1 cellular context compared by ENCODE assay signal in the genomic region with DNA sequence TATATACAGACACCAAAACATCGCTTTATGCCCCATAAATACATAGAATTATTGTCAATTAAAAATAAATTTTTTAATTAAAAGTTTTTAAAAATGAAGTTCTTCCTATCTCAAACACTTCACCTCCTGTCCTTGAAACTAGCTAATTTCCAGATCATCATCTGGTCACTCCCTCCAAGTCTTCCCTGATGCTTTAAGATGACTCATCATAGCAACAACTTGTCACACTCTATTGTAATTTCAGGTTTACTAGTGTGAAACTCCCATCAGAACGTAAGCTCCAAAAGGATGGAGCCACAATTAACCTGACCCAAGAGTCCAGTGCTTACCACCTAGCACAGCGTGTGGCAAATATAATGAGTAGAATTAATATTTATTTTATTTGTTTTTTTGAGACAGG.
TF ChIP-seq lines count a peak whose summit lies in the region.

No MANE protein-coding gene starts in this region.

TF ChIP-seq in K562, 482 proteins besides CTCF, POLR2A, EP300 and RAD21 (continued from another document):
- TF ChIP-seq, protein P1, sequence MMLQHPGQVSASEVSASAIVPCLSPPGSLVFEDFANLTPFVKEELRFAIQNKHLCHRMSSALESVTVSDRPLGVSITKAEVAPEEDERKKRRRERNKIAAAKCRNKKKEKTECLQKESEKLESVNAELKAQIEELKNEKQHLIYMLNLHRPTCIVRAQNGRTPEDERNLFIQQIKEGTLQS (IDR thresholded peaks at IDR 0.05) = peak; percentile 90
- TF ChIP-seq, protein P1 (CRISPR knock-in tag; conservative IDR thresholded peaks at IDR 0.05) = no peak
- TF ChIP-seq ATF1 (CRISPR knock-in tag; IDR thresholded peaks at IDR 0.05) (no peak), ATF1 (tag; IDR thresholded peaks at IDR 0.05) (0 out of 2 replicates have a peak, but pooled peaks have one; percentile 18), NFE2L1 (tag; IDR thresholded peaks at IDR 0.05; ENCODE audit: borderline replicate concordance, low read depth) (0 out of 2 replicates have a peak, but pooled peaks have one; percentile 20)
